ENCODE assay signal across 8 cellular contexts in the genomic region with DNA sequence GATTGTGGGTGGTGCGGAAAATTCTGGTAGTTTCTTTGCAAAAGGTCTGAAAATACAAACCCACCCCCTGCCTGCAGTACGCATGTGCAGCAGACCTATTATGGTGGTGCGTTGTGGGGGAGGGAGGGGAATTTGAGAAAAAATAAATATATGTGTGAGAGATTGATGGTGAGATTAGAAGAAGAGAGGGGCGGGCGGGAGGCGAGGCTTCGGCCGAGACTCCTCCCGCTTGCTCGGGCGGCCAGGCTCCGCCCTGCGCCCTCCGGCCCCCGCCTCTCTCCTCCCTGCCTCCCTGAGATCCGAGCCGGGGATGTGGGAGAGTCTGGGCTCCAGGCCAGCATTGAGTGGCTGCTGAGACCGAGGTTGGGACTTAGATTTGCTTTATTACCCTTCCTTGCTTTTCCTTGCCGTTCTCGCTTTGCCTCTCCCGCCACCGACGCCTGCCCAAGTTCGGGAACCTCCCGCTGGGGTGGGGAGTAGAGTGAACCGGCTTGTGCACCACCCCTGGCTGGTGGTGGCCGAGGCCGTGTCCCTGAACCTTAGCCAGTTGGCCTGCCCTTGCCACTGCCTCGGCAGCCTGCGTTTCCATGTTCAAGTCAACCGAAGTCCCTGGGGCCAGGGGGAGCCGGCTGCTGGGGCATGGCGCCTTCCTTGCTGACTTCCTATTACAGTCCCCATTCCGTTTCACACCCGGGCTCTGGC. TPM values are rescaled to one million over a fixed set of nuclear protein-coding genes. Genes with fewer than 3 reads are reported as not detected.
A peak's percentile ranks its signal among the peaks of the same experiment; 100 is the strongest.
DNase-seq lines count a peak whose midpoint lies in the region; ATAC-seq, FAIRE-seq and TF ChIP-seq lines count a peak whose summit lies in the region.

No MANE protein-coding gene starts in this region.

- intact Hi-C loops in HCT116 (cut with micrococcal nuclease), result loop anchor here (1.0 to 2.0 kb wide), 2 partner anchors 30 to 53 kb away; partner anchors contain the start of genes KDM6B and NAA38
- intact Hi-C loops in aorta (cut with DNase I), result no loop called here

- peak; percentile 85 for ATAC-seq in HCT116
- peak; percentile 93 for ATAC-seq in aorta (ENCODE audit: low FRiP score)

- no peak for TF ChIP-seq CTCF in HCT116 (IDR thresholded peaks at IDR 0.05 in 2 of 3, conservative IDR thresholded peaks at IDR 0.05 in 1 of 3; ENCODE audit: borderline replicate concordance in 1 of 3, insufficient read depth in 1 of 3, low read depth in 2 of 3, low read length in 2 of 3)
- no peak for TF ChIP-seq CTCF in astrocyte (IDR thresholded peaks at IDR 0.05; ENCODE audit: insufficient read depth, low read depth, low read length)
- no peak for TF ChIP-seq CTCF in hepatocyte (IDR thresholded peaks at IDR 0.05; ENCODE audit: poor library complexity)

- peaks cover 33% of the 10 kb centered on the region for H3K79me2 ChIP-seq in HCT116 (ENCODE audit: insufficient read depth, low read length)
- H3K79me2 ChIP-seq in astrocyte (ENCODE audit: insufficient read depth, low read length), result peaks cover 38% of the 10 kb centered on the region
- H3K79me2 ChIP-seq in hepatocyte, result peaks cover 56% of the 10 kb centered on the region

- no peaks in the 10 kb centered on the region for H3K4me1 Mint-ChIP-seq in astrocyte (ENCODE audit: low read depth, unreplicated experiment)

- H3K27ac ChIP-seq in HCT116 (ENCODE audit: low read depth, low read length) (peak overlapping the region; percentile 97), astrocyte (ENCODE audit: low read depth, low read length) (peak overlapping the region; percentile 84), hepatocyte (peak overlapping the region; percentile 97), aorta (ENCODE audit: low read depth in 1 of 2, low read length in 2 of 2) (peak overlapping the region in 1 of 2 donors; percentile 78)

- H3K9me3 Mint-ChIP-seq in astrocyte (ENCODE audit: unreplicated experiment), result no peaks in the 10 kb centered on the region

- H3K4me3 Mint-ChIP-seq in astrocyte (ENCODE audit: unreplicated experiment), result no peak overlapping the region

- peak; percentile 59 for TF ChIP-seq POLR2A in HCT116 (IDR thresholded peaks at IDR 0.05; ENCODE audit: borderline replicate concordance, extremely low read depth, insufficient read depth, insufficient read length)

- TSS peak; percentile 70 for BruUV-seq in HCT116 (replicated peaks; lab: Mats Ljungman, UMichigan)

- H4K20me1 ChIP-seq in HCT116 (ENCODE audit: insufficient read depth) (no peaks in the 10 kb centered on the region), astrocyte (ENCODE audit: insufficient read depth, low read length) (peaks cover 33% of the 10 kb centered on the region), hepatocyte (ENCODE audit: insufficient read depth, poor library complexity, severe bottlenecking) (peaks cover 7% of the 10 kb centered on the region)

- H3K27me3 ChIP-seq in HCT116 (ENCODE audit: insufficient read depth, low read length), result no peaks in the 10 kb centered on the region
- no peaks in the 10 kb centered on the region for H3K27me3 ChIP-seq in astrocyte (ENCODE audit: insufficient read depth, low read length)
- H3K27me3 ChIP-seq in hepatocyte, result no peaks in the 10 kb centered on the region
- H3K27me3 ChIP-seq in aorta (ENCODE audit: control insufficient read depth in 1 of 2, insufficient read depth in 2 of 2, low read length in 1 of 2), result no peaks in the 10 kb centered on the region

- H3K9me3 ChIP-seq in HCT116 (ENCODE audit: control insufficient read depth in 1 of 2, insufficient read depth in 1 of 2, low read depth in 1 of 2, low read length in 2 of 2), result no peaks in the 10 kb centered on the region
- no peaks in the 10 kb centered on the region for H3K9me3 ChIP-seq in astrocyte (ENCODE audit: insufficient read depth, low read depth, low read length)
- H3K9me3 ChIP-seq in hepatocyte (ENCODE audit: low read depth), result no peaks in the 10 kb centered on the region
- no peaks in the 10 kb centered on the region for H3K9me3 ChIP-seq in aorta (ENCODE audit: control insufficient read depth, low read length)

- peak overlapping the region; percentile 86 for H3K9ac ChIP-seq in HCT116 (ENCODE audit: low read length)
- H3K9ac ChIP-seq in astrocyte (ENCODE audit: low read length), result peak overlapping the region; percentile 80

- POLR2A ChIA-PET in HCT116 (lab: Charles Lee), result no interaction called here

- H3K4me1 ChIP-seq in HCT116 (ENCODE audit: control insufficient read depth in 1 of 2, insufficient read depth in 2 of 2, low read length in 2 of 2) (peaks cover 39 to 53% of the 10 kb centered on the region in 2 experiments), astrocyte (ENCODE audit: insufficient read depth, low read length) (peaks cover 35% of the 10 kb centered on the region), hepatocyte (ENCODE audit: insufficient read depth) (peaks cover 33% of the 10 kb centered on the region), aorta (ENCODE audit: control insufficient read depth in 1 of 2, insufficient read depth in 2 of 2, low read length in 2 of 2) (peaks cover 0 to 3% of the 10 kb centered on the region in 2 donors)

- peak overlapping the region; percentile 56 to 82 for H3K4me3 ChIP-seq in HCT116 (replicated peaks in 1 of 2; ENCODE audit: low read depth in 1 of 2, low read length in 2 of 2)
- peak overlapping the region; percentile 71 for H3K4me3 ChIP-seq in astrocyte (ENCODE audit: insufficient read depth, low read depth, low read length)
- H3K4me3 ChIP-seq in hepatocyte, result peak overlapping the region; percentile 75
- H3K4me3 ChIP-seq in aorta (ENCODE audit: low read length in 2 of 2), result peak overlapping the region; percentile 0 to 8

- no peak overlapping the region for H3K27ac Mint-ChIP-seq in astrocyte (ENCODE audit: unreplicated experiment)

- H3K9me2 ChIP-seq in HCT116 (ENCODE audit: insufficient read depth) (no peaks in the 10 kb centered on the region), hepatocyte (replicated peaks; ENCODE audit: insufficient read depth) (no peaks in the 10 kb centered on the region)

- TF ChIP-seq RAD21 in HCT116 (IDR thresholded peaks at IDR 0.05; ENCODE audit: low read depth), result no peak

- H3K36me3 ChIP-seq in HCT116 (ENCODE audit: control insufficient read depth in 1 of 2, insufficient read depth in 2 of 2, low read length in 2 of 2), result peaks cover 7 to 15% of the 10 kb centered on the region in 2 experiments; a peak in 2 of 4 replicates
- peaks cover 7% of the 10 kb centered on the region for H3K36me3 ChIP-seq in astrocyte (ENCODE audit: insufficient read depth, low read length)
- H3K36me3 ChIP-seq in hepatocyte (replicated peaks; ENCODE audit: insufficient read depth, low read depth), result no peaks in the 10 kb centered on the region
- no peaks in the 10 kb centered on the region for H3K36me3 ChIP-seq in aorta (ENCODE audit: control insufficient read depth in 1 of 2, insufficient read depth in 2 of 2, low read length in 1 of 2)

- DNase-seq in D341Med (ENCODE audit: low spot score) (peak; percentile 86), HCT116 (ENCODE audit: low read depth, low spot score) (peak; percentile 84), NCI-H1694 treated with DMSO at 0.1 percent for 48 hours (lab: John Stamatoyannopoulos, UW) (peak; percentile 96), T-helper 9 cell (peak; percentile 72), astrocyte (ENCODE audit: low read depth) (peak; percentile 91), hepatocyte (ENCODE audit: low spot score) (peak; percentile 97), renal cortical epithelial cell (ENCODE audit: low read depth) (peak; percentile 86), aorta (peak; percentile 95 to 96)

- peak; percentile 92 for FAIRE-seq in astrocyte (lab: Jason Lieb, UNC)

- H3K4me2 ChIP-seq in HCT116 (ENCODE audit: low read length), result peak overlapping the region; percentile 99
- peak overlapping the region; percentile 96 for H3K4me2 ChIP-seq in astrocyte (ENCODE audit: low read length)
- peak overlapping the region; percentile 96 for H3K4me2 ChIP-seq in hepatocyte

- WGBS in hepatocyte (ENCODE audit: low lambda C conversion rate, missing lambda C conversion rate), result 2% methylated on average over 31 of the region's 35 CpGs
- WGBS in aorta, 2 donors, result 0% methylated on average over 28 to 35 of the region's 35 CpGs

- peaks cover 16% of the 10 kb centered on the region for H3K36me3 Mint-ChIP-seq in astrocyte (ENCODE audit: low read depth, unreplicated experiment)

- CTCF ChIA-PET in HCT116 (lab: Charles Lee), result no interaction called here

- no peaks in the 10 kb centered on the region for H3K27me3 Mint-ChIP-seq in astrocyte (ENCODE audit: low read depth, unreplicated experiment)

- RAD21 ChIA-PET in HCT116 (lab: Charles Lee; ENCODE audit: low non-redundant PET in 1 of 2, low total read pairs in 2 of 2, uncharacterized antibody in 2 of 2, unreplicated experiment in 2 of 2), result no interaction called here

- H2AFZ ChIP-seq in HCT116 (ENCODE audit: low read depth, low read length, poor library complexity, severe bottlenecking) (no peak overlapping the region), astrocyte (ENCODE audit: low read depth, low read length) (peak overlapping the region; percentile 51), hepatocyte (no peak overlapping the region)

RNA-seq across cellular contexts. Expression of gene CHD3, which starts 1.0 kb away (rescaled TPM):
- total RNA-seq in HCT116 (2021; ENCODE audit: unreplicated experiment), result 54.8 TPM
- polyA plus RNA-seq in HCT116 (2012), result 54.9 and 63.8 TPM in 2 replicates
- total RNA-seq in astrocyte, result 109 and 111 TPM in 2 replicates
- total RNA-seq in hepatocyte, result 65.6 and 75.3 TPM in 2 replicates
- 41.2 and 49.4 TPM in 2 replicates for polyA plus RNA-seq in hepatocyte
- 57.1 and 192 TPM in 2 replicates for total RNA-seq in renal cortical epithelial cell
- total RNA-seq in aorta, result 100 to 1,000 TPM in 1 of 2 donors, 10 to 100 TPM in 1; 73.1 to 125 TPM
- 100 to 1,000 TPM in 1 of 2 donors, 10 to 100 TPM in 1; 88.8 to 119 TPM for polyA plus RNA-seq in aorta

RNA-seq across cellular contexts. Expression of gene RNF227, which starts 28.5 kb away (rescaled TPM):
- total RNA-seq in HCT116 (2021; ENCODE audit: unreplicated experiment) (0.74 TPM), astrocyte (0.54 and 1.1 TPM in 2 replicates), hepatocyte (2.9 and 3.5 TPM in 2 replicates), renal cortical epithelial cell (1.0 and 4.7 TPM in 2 replicates), aorta (1 to 10 TPM; 1.9 to 3.0 TPM)
- polyA plus RNA-seq in HCT116 (2012), result 0.29 and 1.2 TPM in 2 replicates
- polyA plus RNA-seq in hepatocyte (2.5 and 4.8 TPM in 2 replicates), aorta (1 to 10 TPM in 1 of 2 donors, under 1 TPM in 1; 0.50 to 1.9 TPM)

RNA-seq across cellular contexts. Expression of gene CYB5D1, which starts 29.8 kb away (rescaled TPM):
- 21.5 TPM for total RNA-seq in HCT116 (2021; ENCODE audit: unreplicated experiment)
- polyA plus RNA-seq in HCT116 (2012), result 16.0 and 17.9 TPM in 2 replicates
- total RNA-seq in astrocyte, result 19.5 and 21.1 TPM in 2 replicates
- 9.1 and 14.1 TPM in 2 replicates for total RNA-seq in hepatocyte
- 12.2 and 15.1 TPM in 2 replicates for polyA plus RNA-seq in hepatocyte
- total RNA-seq in renal cortical epithelial cell, result 16.0 and 26.5 TPM in 2 replicates
- total RNA-seq in aorta, result 10 to 100 TPM; 10.5 to 12.5 TPM
- polyA plus RNA-seq in aorta, result 1 to 10 TPM; 6.1 to 8.2 TPM

RNA-seq across cellular contexts. Expression of gene NAA38, which starts 30.3 kb away (rescaled TPM):
- 103 TPM for total RNA-seq in HCT116 (2021; ENCODE audit: unreplicated experiment)
- 148 and 157 TPM in 2 replicates for polyA plus RNA-seq in HCT116 (2012)
- total RNA-seq in astrocyte, result 56.2 and 60.2 TPM in 2 replicates
- 49.2 and 66.0 TPM in 2 replicates for total RNA-seq in hepatocyte
- 147 and 154 TPM in 2 replicates for polyA plus RNA-seq in hepatocyte
- 27.2 and 80.1 TPM in 2 replicates for total RNA-seq in renal cortical epithelial cell
- 10 to 100 TPM; 44.1 to 47.4 TPM for total RNA-seq in aorta
- polyA plus RNA-seq in aorta, result 100 to 1,000 TPM; 111 to 143 TPM

RNA-seq across cellular contexts. Expression of gene TMEM88, which starts 32.8 kb away (rescaled TPM):
- total RNA-seq in HCT116 (2021; ENCODE audit: unreplicated experiment) (2.8 TPM), astrocyte (25.3 and 33.7 TPM in 2 replicates), hepatocyte (59.6 and 73.3 TPM in 2 replicates), renal cortical epithelial cell (0.65 TPM in 1 of 2 replicates, not detected in the other), aorta (10 to 100 TPM; 16.0 to 28.6 TPM)
- 0.82 and 1.8 TPM in 2 replicates for polyA plus RNA-seq in HCT116 (2012)
- polyA plus RNA-seq in hepatocyte (241 and 328 TPM in 2 replicates), aorta (1 to 10 TPM in 1 of 2 donors, not detected in 1; 4.5 TPM)

Comparison
In these comparisons a context has a peak if more than half of its experiments do, and no peak if none do; other contexts are left out.
1. H3K4me3 ChIP-seq: peak in every context shown above with its lines; median percentile 75 in hepatocyte; 71 in astrocyte; 69 in HCT116; 4 in aorta.